8 cellular contexts compared by ENCODE assay signal in genomic region chr14:73785336-73785833, GRCh38.
DNase-seq lines count a peak whose midpoint lies in the region; ATAC-seq and TF ChIP-seq lines count a peak whose summit lies in the region.

No MANE protein-coding gene starts in this region.

- DNase-seq in activated T-cell treated with anti-CD3 and anti-CD28 coated beads, Interleukin-2, amount 50 U/mL, for 4 hours: no peak
- DNase-seq in activated T-cell treated with anti-CD3 and anti-CD28 coated beads for 4 hours (no peak), NCI-H460 (ENCODE audit: extremely low read depth, low read depth) (peak; percentile 73), caudate nucleus (lab: John Stamatoyannopoulos, UW) (peak in 2 of 61 donors; percentile 16 to 25), thoracic aorta (ENCODE audit: low spot score) (no peak), NCI-H446 treated with DMSO at 0.1 percent for 48 hours (lab: John Stamatoyannopoulos, UW) (no peak)

- peaks cover 69% of the 10 kb centered on the region for H3K4me1 Mint-ChIP-seq in activated T-cell treated with anti-CD3 and anti-CD28 coated beads, Interleukin-2, amount 50 U/mL, for 4 hours (ENCODE audit: low read depth)

- no peaks in the 10 kb centered on the region for H3K9me3 Mint-ChIP-seq in activated T-cell treated with anti-CD3 and anti-CD28 coated beads, Interleukin-2, amount 50 U/mL, for 4 hours

- 13% methylated on average over 8 of the region's 8 CpGs for WGBS in liver

- H3K4me1 ChIP-seq in liver (ENCODE audit: control insufficient read depth in 4 of 4, insufficient read depth in 4 of 4, low read length in 3 of 4): peaks cover 15 to 46% (median 33%) of the 10 kb centered on the region in 4 donors
- peaks cover 58 to 74% of the 10 kb centered on the region in 2 donors for H3K4me1 ChIP-seq in thoracic aorta (ENCODE audit: control insufficient read depth in 1 of 2, low read depth in 2 of 2)

- TF ChIP-seq RAD21 in liver (IDR thresholded peaks at IDR 0.05): no peak

- H3K4me3 ChIP-seq in liver (ENCODE audit: low read depth in 1 of 3, low read length in 3 of 3) (peak overlapping the region; percentile 12 to 70 (median 45)), thoracic aorta (peak overlapping the region; percentile 89)

- peak overlapping the region; percentile 41 to 96 for H3K9ac ChIP-seq in liver (ENCODE audit: low read depth in 1 of 2, low read length in 2 of 2)

- H3K27me3 ChIP-seq in liver (ENCODE audit: control insufficient read depth in 4 of 4, insufficient read depth in 4 of 4, low read length in 3 of 4) (no peaks in the 10 kb centered on the region), thoracic aorta (replicated peaks; ENCODE audit: insufficient read depth) (no peaks in the 10 kb centered on the region)

- no peak for ATAC-seq in activated T-cell treated with anti-CD3 and anti-CD28 coated beads, Interleukin-2, amount 50 U/mL, for 4 hours
- ATAC-seq in thoracic aorta (ENCODE audit: insufficient number of reproducible peaks, low FRiP score, low read depth) (peak; percentile 3), GM21526 (IDR thresholded peaks at IDR 0.05; ENCODE audit: low FRiP score, unreplicated experiment) (no peak)

- H3K36me3 Mint-ChIP-seq in activated T-cell treated with anti-CD3 and anti-CD28 coated beads, Interleukin-2, amount 50 U/mL, for 4 hours (ENCODE audit: insufficient read depth): peaks cover 2% of the 10 kb centered on the region

- H3K27ac ChIP-seq in caudate nucleus (ENCODE audit: low read depth, low read length) (peak overlapping the region; percentile 63), liver (ENCODE audit: low read depth in 1 of 2, low read length in 2 of 2) (peak overlapping the region; percentile 90 to 97), thoracic aorta (peak overlapping the region; percentile 95 to 98)

- peak overlapping the region; percentile 92 for H3K4me3 Mint-ChIP-seq in activated T-cell treated with anti-CD3 and anti-CD28 coated beads, Interleukin-2, amount 50 U/mL, for 4 hours

- TF ChIP-seq CTCF in liver (IDR thresholded peaks at IDR 0.05; ENCODE audit: low read depth, low read length, missing input control) (no peak), thoracic aorta (IDR thresholded peaks at IDR 0.05) (no peak)

- H3K36me3 ChIP-seq in liver (ENCODE audit: control insufficient read depth in 4 of 4, insufficient read depth in 3 of 4, low read depth in 1 of 4, low read length in 3 of 4) (no peaks in the 10 kb centered on the region), thoracic aorta (no peaks in the 10 kb centered on the region)

- H3K9me3 ChIP-seq in liver (ENCODE audit: control insufficient read depth in 4 of 4, low read length in 3 of 4) (no peaks in the 10 kb centered on the region), thoracic aorta (no peaks in the 10 kb centered on the region)

- H3K27me3 Mint-ChIP-seq in activated T-cell treated with anti-CD3 and anti-CD28 coated beads, Interleukin-2, amount 50 U/mL, for 4 hours (ENCODE audit: low read depth): no peaks in the 10 kb centered on the region

TF ChIP-seq in liver, 16 proteins besides CTCF, POLR2A, EP300 and RAD21:
- TF ChIP-seq TAF1 (conservative IDR thresholded peaks at IDR 0.05) (no peak), YY1 (IDR thresholded peaks at IDR 0.05) (no peak), FOXA1 (IDR thresholded peaks at IDR 0.05) (no peak), NR2F2 (IDR thresholded peaks at IDR 0.05) (no peak), SP1 (IDR thresholded peaks at IDR 0.05) (no peak), REST (IDR thresholded peaks at IDR 0.05) (no peak), JUND (IDR thresholded peaks at IDR 0.05) (no peak)
